Comparison of ENCODE assay signal across 36 cellular contexts in the genomic region with DNA sequence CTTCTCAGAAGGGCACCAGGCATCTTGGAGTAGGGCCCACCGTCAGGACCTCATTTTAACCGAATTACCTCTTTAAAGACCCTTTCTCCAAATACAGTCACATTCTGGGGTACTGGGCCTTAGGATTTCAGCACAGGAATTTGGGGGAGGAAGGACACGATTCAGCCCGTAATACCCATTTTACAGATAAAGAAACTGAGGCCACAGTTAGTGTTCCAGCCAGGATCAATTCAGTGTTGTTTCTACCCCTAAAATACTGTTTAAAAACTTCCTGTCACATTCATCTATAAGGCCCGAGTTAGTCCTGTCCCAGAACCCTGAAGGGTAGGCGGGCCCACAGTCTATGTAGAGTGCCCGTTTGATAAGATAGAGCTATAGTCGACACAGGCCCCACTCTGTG. TPM values are rescaled to one million over a fixed set of nuclear protein-coding genes. Genes with fewer than 3 reads are reported as not detected.
"Had no signal": no experiment of that assay in that cellular context is flagged by ENCODE, and none has a peak within 500 bp of the region (broad histone marks: within the 10 kb centered on the region; RNA-seq: fewer than 3 reads in every experiment).

No MANE protein-coding gene starts in this region.

- H3K27ac Mint-ChIP-seq: natural killer cell; stimulated activated memory B cell treated with anti-CD40 and anti-IgM and Interleukin-4, amounts not matched to agents 10 μg/mL and 1 μg/mL and 100 μg/mL, for 72 hours had no signal

- H3K27ac ChIP-seq: neutrophil, pancreas, prostate gland, right atrium auricular region, skin epidermis, spleen, thoracic aorta, thyroid gland, tibial nerve, upper lobe of left lung, vagina had no signal

- FAIRE-seq: pancreas, urothelium cell line had no signal

- H3K4me3 Mint-ChIP-seq: naive thymus-derived CD4-positive, alpha-beta T cell; natural killer cell; nephron; neural crest cell; stimulated activated memory B cell treated with anti-CD40 and anti-IgM and Interleukin-4, amounts not matched to agents 10 μg/mL and 1 μg/mL and 100 μg/mL, for 72 hours; stimulated activated naive CD8-positive, alpha-beta T cell treated with anti-CD3 and anti-CD28 coated beads, Interleukin-15, amount 100 ng/mL, for 72 hours had no signal

- H3K9me3 ChIP-seq: neutrophil, pancreas, prostate gland, right atrium auricular region, spleen, thoracic aorta, thyroid gland, tibial nerve, upper lobe of left lung, vagina had no signal

- H3K36me3 Mint-ChIP-seq: naive thymus-derived CD4-positive, alpha-beta T cell; natural killer cell; stimulated activated memory B cell treated with anti-CD40 and anti-IgM and Interleukin-4, amounts not matched to agents 10 μg/mL and 1 μg/mL and 100 μg/mL, for 72 hours had no signal

- H3K27me3 ChIP-seq: pancreas, right atrium auricular region, thyroid gland, tibial nerve, upper lobe of left lung, vagina had no signal

- H3K4me3 ChIP-seq: pancreas, prostate gland, right atrium auricular region, skin epidermis, smooth muscle cell, spleen, thoracic aorta, thyroid gland, tibial nerve, upper lobe of left lung, vagina had no signal

- DNase-seq: naive thymus-derived CD4-positive, alpha-beta T cell; natural killer cell; nucleus accumbens; pancreas; retina; spleen; stimulated activated CD4-positive, alpha-beta T cell treated with anti-CD3 and anti-CD28 coated beads, Interleukin-12 subunit alpha, Interleukin-12 subunit beta, amount 100 ng/mL, for 4 hours; stimulated activated CD4-positive, alpha-beta T cell treated with anti-CD3 and anti-CD28 coated beads, Interleukin-1b, Interleukin-23, amount 100 ng/mL, for 48 hours; stimulated activated CD4-positive, alpha-beta T cell treated with anti-CD3 and anti-CD28 coated beads, Interleukin-4, amount 100 ng/mL, for 1 hour; stimulated activated CD4-positive, alpha-beta T cell treated with anti-CD3 and anti-CD28 coated beads, Interleukin-4, amount 100 ng/mL, for 4 hours; stimulated activated CD8-positive, alpha-beta memory T cell treated with anti-CD3 and anti-CD28 coated beads, Interleukin-4, amount 100 ng/mL, for 48 hours; stimulated activated naive CD4-positive, alpha-beta T cell; stimulated activated naive CD8-positive, alpha-beta T cell treated with anti-CD3 and anti-CD28 coated beads, Interleukin-15, amount 100 ng/mL, for 72 hours; stimulated activated naive CD8-positive, alpha-beta T cell treated with anti-CD3 and anti-CD28 coated beads, Interleukin-15, Interleukin-2, amounts not matched to agents 100 U/mL and 50 U/mL, for 24 hours; thyroid gland; trophoblast cell had no signal

- H3K27me3 Mint-ChIP-seq: stimulated activated naive CD8-positive, alpha-beta T cell treated with anti-CD3 and anti-CD28 coated beads, Interleukin-15, amount 100 ng/mL, for 72 hours had no signal

- H3K9me3 Mint-ChIP-seq: natural killer cell; nephron; neural crest cell; stimulated activated memory B cell treated with anti-CD40 and anti-IgM and Interleukin-4, amounts not matched to agents 10 μg/mL and 1 μg/mL and 100 μg/mL, for 72 hours; stimulated activated naive CD8-positive, alpha-beta T cell treated with anti-CD3 and anti-CD28 coated beads, Interleukin-15, amount 100 ng/mL, for 72 hours had no signal

- H3K4me1 ChIP-seq: pancreas, prostate gland, vagina had no signal

- ATAC-seq: naive thymus-derived CD4-positive, alpha-beta T cell; natural killer cell; pancreas; sciatic nerve; stimulated activated memory B cell treated with anti-CD40 and anti-IgM and Interleukin-4, amounts not matched to agents 10 μg/mL and 1 μg/mL and 100 μg/mL, for 72 hours; stimulated activated naive CD8-positive, alpha-beta T cell treated with anti-CD3 and anti-CD28 coated beads, Interleukin-15, amount 100 ng/mL, for 72 hours; stimulated activated naive CD8-positive, alpha-beta T cell treated with anti-CD3 and anti-CD28 coated beads, Interleukin-15, Interleukin-2, amounts not matched to agents 100 U/mL and 50 U/mL, for 24 hours had no signal

- H3K4me1 Mint-ChIP-seq: natural killer cell; stimulated activated naive CD8-positive, alpha-beta T cell treated with anti-CD3 and anti-CD28 coated beads, Interleukin-15, amount 100 ng/mL, for 72 hours had no signal

- H3K36me3 ChIP-seq: neutrophil, pancreas, prostate gland, right atrium auricular region, spleen, thoracic aorta, thyroid gland, tibial nerve, upper lobe of left lung, vagina had no signal

- H3K4me2 ChIP-seq: smooth muscle cell had no signal

RNA-seq across cellular contexts. Expression of gene BFSP2, which starts 19.3 kb away (rescaled TPM):
- total RNA-seq: naive thymus-derived CD4-positive, alpha-beta T cell; natural killer cell; neural crest cell; omental fat pad; osteocyte; pancreas; posterior vena cava; prostate gland; pulmonary artery endothelial cell; right atrium auricular region; sciatic nerve; smooth muscle cell; subcutaneous adipose tissue; thoracic aorta; thyroid gland; ureter; vagina had no signal
- polyA plus RNA-seq: pancreas, smooth muscle cell had no signal
